In genomic region chr16:82386771-82387170, GRCh38 we compare ENCODE assay signal across 30 cellular contexts.
"Had no signal": no experiment of that assay in that cellular context is flagged by ENCODE, and none has a peak within 500 bp of the region (broad histone marks: within the 10 kb centered on the region; RNA-seq: fewer than 3 reads in every experiment).

No MANE protein-coding gene starts in this region.

- H3K27ac ChIP-seq: ovary, parathyroid adenoma, psoas muscle, skin epidermis, spleen, suprapubic skin, testis, tibial nerve, upper lobe of left lung, uterus had no signal

- H3K4me1 ChIP-seq: parathyroid adenoma, psoas muscle, spleen, suprapubic skin, testis, tibial nerve, upper lobe of left lung, uterus had no signal

- H3K36me3 ChIP-seq: ovary, spleen, suprapubic skin, tibial nerve, upper lobe of left lung, uterus had no signal

- H3K27me3 ChIP-seq: ovary, suprapubic skin, testis, tibial nerve, upper lobe of left lung, uterus had no signal

- H3K9me3 ChIP-seq: ovary, psoas muscle, spleen, suprapubic skin, testis, tibial nerve, upper lobe of left lung, uterus had no signal

- H3K4me3 ChIP-seq: ovary, psoas muscle, skin epidermis, smooth muscle cell, spleen, suprapubic skin, testis, tibial nerve, upper lobe of left lung, uterus had no signal

- H3K27me3 Mint-ChIP-seq: stimulated activated naive CD8-positive, alpha-beta T cell treated with anti-CD3 and anti-CD28 coated beads, Interleukin-15, amount 100 ng/mL, for 72 hours had no signal

- H3K4me1 Mint-ChIP-seq: natural killer cell; nephron progenitor cell; neural crest cell; stimulated activated memory B cell treated with anti-CD40 and anti-IgM and Interleukin-4, amounts not matched to agents 10 μg/mL and 1 μg/mL and 100 μg/mL, for 72 hours; stimulated activated naive CD8-positive, alpha-beta T cell treated with anti-CD3 and anti-CD28 coated beads, Interleukin-15, amount 100 ng/mL, for 72 hours had no signal

- H3K36me3 Mint-ChIP-seq: naive thymus-derived CD4-positive, alpha-beta T cell; natural killer cell; stimulated activated memory B cell treated with anti-CD40 and anti-IgM and Interleukin-4, amounts not matched to agents 10 μg/mL and 1 μg/mL and 100 μg/mL, for 72 hours had no signal

- H3K4me3 Mint-ChIP-seq: naive thymus-derived CD4-positive, alpha-beta T cell; natural killer cell; nephron progenitor cell; neural crest cell; stimulated activated memory B cell treated with anti-CD40 and anti-IgM and Interleukin-4, amounts not matched to agents 10 μg/mL and 1 μg/mL and 100 μg/mL, for 72 hours; stimulated activated naive CD8-positive, alpha-beta T cell treated with anti-CD3 and anti-CD28 coated beads, Interleukin-15, amount 100 ng/mL, for 72 hours had no signal

- H3K4me2 ChIP-seq: smooth muscle cell had no signal

- H3K79me2 ChIP-seq: parathyroid adenoma had no signal

- H3K9ac ChIP-seq: parathyroid adenoma had no signal

- H3K9me3 Mint-ChIP-seq: natural killer cell; nephron progenitor cell; neural crest cell; stimulated activated memory B cell treated with anti-CD40 and anti-IgM and Interleukin-4, amounts not matched to agents 10 μg/mL and 1 μg/mL and 100 μg/mL, for 72 hours had no signal

- H2AFZ ChIP-seq: parathyroid adenoma had no signal

- H3K27ac Mint-ChIP-seq: naive thymus-derived CD4-positive, alpha-beta T cell; natural killer cell; nephron progenitor cell; progenitor cell of endocrine pancreas; stimulated activated memory B cell treated with anti-CD40 and anti-IgM and Interleukin-4, amounts not matched to agents 10 μg/mL and 1 μg/mL and 100 μg/mL, for 72 hours; stimulated activated naive CD8-positive, alpha-beta T cell treated with anti-CD3 and anti-CD28 coated beads, Interleukin-15, amount 100 ng/mL, for 72 hours had no signal

- DNase-seq: naive thymus-derived CD4-positive, alpha-beta T cell; natural killer cell; nephron progenitor cell; occipital lobe; ovary; posterior cingulate gyrus; psoas muscle; right cardiac atrium; spleen; stimulated activated CD4-positive, alpha-beta T cell treated with anti-CD3 and anti-CD28 coated beads, Interleukin-12 subunit alpha, Interleukin-12 subunit beta, amount 100 ng/mL, for 4 hours; stimulated activated CD4-positive, alpha-beta T cell treated with anti-CD3 and anti-CD28 coated beads, Interleukin-1b, Interleukin-23, amount 100 ng/mL, for 48 hours; stimulated activated CD4-positive, alpha-beta T cell treated with anti-CD3 and anti-CD28 coated beads, Interleukin-4, amount 100 ng/mL, for 1 hour; stimulated activated CD4-positive, alpha-beta T cell treated with anti-CD3 and anti-CD28 coated beads, Interleukin-4, amount 100 ng/mL, for 4 hours; stimulated activated CD8-positive, alpha-beta memory T cell treated with anti-CD3 and anti-CD28 coated beads, Interleukin-4, amount 100 ng/mL, for 48 hours; stimulated activated naive CD4-positive, alpha-beta T cell; stimulated activated naive CD8-positive, alpha-beta T cell treated with anti-CD3 and anti-CD28 coated beads, Interleukin-15, amount 100 ng/mL, for 72 hours; stimulated activated naive CD8-positive, alpha-beta T cell treated with anti-CD3 and anti-CD28 coated beads, Interleukin-15, Interleukin-2, amounts not matched to agents 100 U/mL and 50 U/mL, for 24 hours; substantia nigra; testis; trophoblast cell; upper lobe of left lung; uterus had no signal
